In genomic region chr12:6072302-6072752, GRCh38 we compare ENCODE assay signal across 13 cellular contexts. TPM values are rescaled to one million over a fixed set of nuclear protein-coding genes. Genes with fewer than 3 reads are reported as not detected.
A peak's percentile ranks its signal among the peaks of the same experiment; 100 is the strongest.
DNase-seq lines count a peak whose midpoint lies in the region; ATAC-seq and TF ChIP-seq lines count a peak whose summit lies in the region.
"Had no signal": no experiment of that assay in that cellular context is flagged by ENCODE, and none has a peak within 500 bp of the region (broad histone marks: within the 10 kb centered on the region; RNA-seq: fewer than 3 reads in every experiment).

No MANE protein-coding gene starts in this region.

- no peaks in the 10 kb centered on the region for H3K9me3 ChIP-seq in ovary
- no peaks in the 10 kb centered on the region for H3K9me3 ChIP-seq in psoas muscle

- H3K4me1 ChIP-seq in ovary (ENCODE audit: insufficient read depth) (no peaks in the 10 kb centered on the region), psoas muscle (peaks cover 4% of the 10 kb centered on the region)

- CTCF ChIA-PET in AG04449 (lab: Yijun Ruan, JAX): interaction anchor here (1.7 to 16.9 kb wide), 5 partner anchors 11 to 213 kb away, joined by 5 to 178 read pairs (median 8); no protein-coding TSS in a partner anchor

- WGBS in ovary, 3 donors: 88 to 89% (median 88%) methylated on average over 10 of the region's 10 CpGs
- 74 to 80% (median 79%) methylated on average over 10 of the region's 10 CpGs for WGBS in psoas muscle, 3 donors

- H3K36me3 ChIP-seq in kidney epithelial cell (ENCODE audit: control insufficient read depth, insufficient read depth, low read length): no peaks in the 10 kb centered on the region
- no peaks in the 10 kb centered on the region for H3K36me3 ChIP-seq in ovary
- no peaks in the 10 kb centered on the region for H3K36me3 ChIP-seq in psoas muscle (ENCODE audit: insufficient read depth in 1 of 2, low read depth in 1 of 2)

- TF ChIP-seq EP300 in ovary (IDR thresholded peaks at IDR 0.05): no peak

- DNase-seq in AG04449 (ENCODE audit: low read depth, low spot score) (peak; percentile 69), dermis blood vessel endothelial cell (peak; percentile 85), kidney epithelial cell (ENCODE audit: low read depth) (no peak), ovary (no peak), NCI-H510A (lab: John Stamatoyannopoulos, UW) (no peak), psoas muscle (no peak)
- DNase-seq: activated CD4-positive, CD25-positive, alpha-beta regulatory T cell treated with anti-CD3 and anti-CD28 coated beads, Interleukin-2, amount 50 U/mL, for 72 hours; KBM-7; natural killer cell; NCI-H524 had no signal

- TF ChIP-seq CTCF in AG04449 (IDR thresholded peaks at IDR 0.05; ENCODE audit: insufficient read depth, low read length, missing control alignments): peak; percentile 28
- TF ChIP-seq CTCF in LNCAP (IDR thresholded peaks at IDR 0.05): peak; percentile 10; the same call in 1 of the 2 replicates
- peak; percentile 9 for TF ChIP-seq CTCF in kidney epithelial cell (IDR thresholded peaks at IDR 0.05; ENCODE audit: insufficient read depth, low read length, poor library complexity, severe bottlenecking)
- TF ChIP-seq CTCF in ovary (IDR thresholded peaks at IDR 0.05): no peak
- TF ChIP-seq CTCF in psoas muscle (IDR thresholded peaks at IDR 0.05): no peak

- no peak for TF ChIP-seq POLR2A in ovary (IDR thresholded peaks at IDR 0.05)

- H3K4me3 ChIP-seq in AG04449 (ENCODE audit: low read depth, low read length) (no peak overlapping the region), kidney epithelial cell (ENCODE audit: low read depth, low read length) (no peak overlapping the region), ovary (no peak overlapping the region), psoas muscle (no peak overlapping the region)

- no peaks in the 10 kb centered on the region for H3K27me3 ChIP-seq in kidney epithelial cell (ENCODE audit: control insufficient read depth, insufficient read depth, low read length)
- no peaks in the 10 kb centered on the region for H3K27me3 ChIP-seq in ovary
- H3K27me3 ChIP-seq in psoas muscle (ENCODE audit: insufficient read depth in 3 of 3, low read length in 2 of 3): peaks cover 0 to 24% (median 2%) of the 10 kb centered on the region in 3 donors

- no peak for ATAC-seq in psoas muscle
- ATAC-seq in HG02763 (IDR thresholded peaks at IDR 0.05; ENCODE audit: unreplicated experiment): no peak
- ATAC-seq: natural killer cell; stimulated activated effector memory CD8-positive, alpha-beta T cell treated with anti-CD3 and anti-CD28 coated beads, Interleukin-12 subunit alpha, Interleukin-12 subunit beta, amount 100 ng/mL, for 72 hours had no signal

- intact Hi-C loops in ovary (cut with DNase I) (no loop called here), psoas muscle (cut with DNase I) (loop anchor here in 1 of 2 donors (5.0 kb wide), 1 partner anchor 105 kb away; no protein-coding TSS in a partner anchor)

- POLR2A ChIA-PET in AG04449 (lab: Yijun Ruan, JAX): interaction anchor here (1.4 kb wide), 1 partner anchor 21 kb away, joined by 4 read pairs; no protein-coding TSS in a partner anchor

- H3K27ac ChIP-seq in ovary (no peak overlapping the region), psoas muscle (no peak overlapping the region)

RNA-seq across cellular contexts. Expression of gene VWF, which starts 52.1 kb away (rescaled TPM):
- 3,052 and 3,683 TPM in 2 replicates for total RNA-seq in dermis blood vessel endothelial cell
- 0.42 and 1.5 TPM in 2 replicates for total RNA-seq in kidney epithelial cell
- total RNA-seq in ovary: 100 to 1,000 TPM in 3 of 7 donors, 10 to 100 TPM in 4; 37.9 to 203 (median 88.7) TPM
- polyA plus RNA-seq in ovary: 100 to 1,000 TPM; 107 to 278 TPM
- total RNA-seq in psoas muscle: 100 to 1,000 TPM in 3 of 4 donors, 10 to 100 TPM in 1; 99.3 to 206 (median 145) TPM
- 100 to 1,000 TPM in 1 of 3 donors, 10 to 100 TPM in 2; 49.6 to 122 (median 78.1) TPM for polyA plus RNA-seq in psoas muscle

Comparison
In these comparisons a context has a peak if more than half of its experiments do, and no peak if none do; other contexts are left out.
1. DNase-seq: peak in AG04449 (single experiment) and dermis blood vessel endothelial cell (single experiment); none in kidney epithelial cell (single experiment), ovary (0 of 5), NCI-H510A (single experiment) and psoas muscle (0 of 2).
2. CTCF ChIP-seq: peak in AG04449 (single experiment), LNCAP (single experiment) and kidney epithelial cell (single experiment); none in ovary (0 of 3) and psoas muscle (single experiment).
3. RNA of gene VWF, which starts 52.1 kb away (total RNA-seq): 3,052 to 3,683 TPM in dermis blood vessel endothelial cell, 99.3 to 206 TPM in psoas muscle and 37.9 to 203 TPM in ovary; 0.42 to 1.5 TPM in kidney epithelial cell; every median in the first group is over 10 times any median in the second.